In genomic region chr19:960601-960938, GRCh38 we compare ENCODE assay signal across 27 cellular contexts. TPM values are rescaled to one million over a fixed set of nuclear protein-coding genes. Genes with fewer than 3 reads are reported as not detected.
DNase-seq lines count a peak whose midpoint lies in the region; ATAC-seq and TF ChIP-seq lines count a peak whose summit lies in the region.
"Had no signal": no experiment of that assay in that cellular context is flagged by ENCODE, and none has a peak within 500 bp of the region (broad histone marks: within the 10 kb centered on the region; RNA-seq: fewer than 3 reads in every experiment).

No MANE protein-coding gene starts in this region.

- H3K9me3 Mint-ChIP-seq in endodermal cell = no peaks in the 10 kb centered on the region
- H3K9me3 Mint-ChIP-seq in activated T-helper 2 cell treated with anti-CD3 and anti-CD28 coated beads, Interferon-gamma antibody, Interleukin-2, Interleukin-4, amounts not matched to agents 10 μg/mL and 5 μg/mL and 100 μg/mL, durations not matched to agents 14 hours and 24 hours and 36 hours = no peaks in the 10 kb centered on the region

- H3K36me3 Mint-ChIP-seq in endodermal cell (ENCODE audit: low read depth) = peaks cover 55% of the 10 kb centered on the region
- H3K36me3 Mint-ChIP-seq in activated T-helper 2 cell treated with anti-CD3 and anti-CD28 coated beads, Interferon-gamma antibody, Interleukin-2, Interleukin-4, amounts not matched to agents 10 μg/mL and 5 μg/mL and 100 μg/mL, durations not matched to agents 14 hours and 24 hours and 36 hours (ENCODE audit: low read depth) = peaks cover 11% of the 10 kb centered on the region

- H3K4ac ChIP-seq in neuronal stem cell (ENCODE audit: low read length) = no peak overlapping the region

- peak overlapping the region; percentile 80 for H3K23ac ChIP-seq in neuronal stem cell (ENCODE audit: low read depth, low read length, poor library complexity)

- H3K27me3 ChIP-seq in cardiac muscle cell (no peaks in the 10 kb centered on the region), heart left ventricle (no peaks in the 10 kb centered on the region), endodermal cell (ENCODE audit: control insufficient read depth, insufficient read depth, low read length, poor library complexity, severe bottlenecking) (no peaks in the 10 kb centered on the region), neuronal stem cell (ENCODE audit: control insufficient read depth in 3 of 3, insufficient read depth in 3 of 3, low read depth in 1 of 3, low read length in 3 of 3) (no peaks in the 10 kb centered on the region)
- H3K27me3 ChIP-seq: BE2C, MG63, SJSA1 had no signal

- H2BK5ac ChIP-seq in neuronal stem cell (ENCODE audit: low read length) = peak overlapping the region; percentile 93

- H3K27ac ChIP-seq in cardiac muscle cell = peak overlapping the region; percentile 81
- H3K27ac ChIP-seq in heart left ventricle = no peak overlapping the region
- H3K27ac ChIP-seq in endodermal cell (ENCODE audit: low read depth, low read length) = no peak overlapping the region
- H3K27ac ChIP-seq in neuronal stem cell (replicated peaks; ENCODE audit: low read length) = no peak overlapping the region
- H3K27ac ChIP-seq: SJSA1 had no signal

- no peaks in the 10 kb centered on the region for H3K27me3 Mint-ChIP-seq in endodermal cell (ENCODE audit: insufficient read depth)
- no peaks in the 10 kb centered on the region for H3K27me3 Mint-ChIP-seq in activated T-helper 2 cell treated with anti-CD3 and anti-CD28 coated beads, Interferon-gamma antibody, Interleukin-2, Interleukin-4, amounts not matched to agents 10 μg/mL and 5 μg/mL and 100 μg/mL, durations not matched to agents 14 hours and 24 hours and 36 hours (ENCODE audit: low read depth)

- DNase-seq in cardiac muscle cell (ENCODE audit: low read depth in 1 of 2, low spot score in 1 of 2) = no peak
- DNase-seq in heart left ventricle = no peak
- DNase-seq in endodermal cell = no peak
- DNase-seq in neuronal stem cell (ENCODE audit: low spot score) = no peak
- DNase-seq in cerebellar cortex (ENCODE audit: low spot score) = no peak
- no peak for DNase-seq in activated T-helper 2 cell treated with anti-CD3 and anti-CD28 coated beads, Interferon-gamma antibody, Interleukin-2, Interleukin-4, amounts not matched to agents 10 μg/mL and 5 μg/mL and 100 μg/mL, durations not matched to agents 14 hours and 24 hours and 36 hours (ENCODE audit: low spot score)
- DNase-seq: 8988T; ACHN; DMS153; DND-41; KBM-7; MG63; NCI-H1105 treated with DMSO at 0.1 percent for 48 hours; NCI-H1694; NCI-H2029 treated with DMSO at 0.1 percent for 48 hours; NCI-H446 treated with DMSO at 0.1 percent for 48 hours; NCI-H526; NCI-H82; NK-92 treated with Interleukin-12 subunit alpha and Interleukin-12 subunit beta, amount 100 ng/mL, for 24 hours; Right ventricle myocardium superior; RPMI8226 had no signal

- H2BK120ac ChIP-seq in neuronal stem cell (ENCODE audit: low read depth, low read length) = no peak overlapping the region

- H3K9ac ChIP-seq in endodermal cell (ENCODE audit: extremely low read depth, low read length, poor library complexity, severe bottlenecking) = no peak overlapping the region
- peak overlapping the region; percentile 72 for H3K9ac ChIP-seq in neuronal stem cell (ENCODE audit: low read depth, low read length, poor library complexity)

- H3K18ac ChIP-seq in neuronal stem cell (ENCODE audit: low read length) = peak overlapping the region; percentile 92

- H3K4me1 Mint-ChIP-seq in endodermal cell = peaks cover 7% of the 10 kb centered on the region
- peaks cover 7% of the 10 kb centered on the region for H3K4me1 Mint-ChIP-seq in activated T-helper 2 cell treated with anti-CD3 and anti-CD28 coated beads, Interferon-gamma antibody, Interleukin-2, Interleukin-4, amounts not matched to agents 10 μg/mL and 5 μg/mL and 100 μg/mL, durations not matched to agents 14 hours and 24 hours and 36 hours (ENCODE audit: low read depth)

- no peak overlapping the region for H2AFZ ChIP-seq in neuronal stem cell (ENCODE audit: low read length)

- H2BK15ac ChIP-seq in neuronal stem cell (ENCODE audit: low read length) = peak overlapping the region; percentile 67

- 70 to 88% (median 83%) methylated on average over 5 to 8 of the region's 8 CpGs for WGBS in heart left ventricle, 4 donors
- 91 to 96% methylated on average over 8 of the region's 8 CpGs for WGBS in endodermal cell (ENCODE audit: insufficient coverage in 1 of 2, insufficient read length in 1 of 2), 2 experiments
- no CpG with 5 or more reads among the region's 8 CpGs for WGBS in neuronal stem cell (ENCODE audit: extremely low coverage in 2 of 2, insufficient read length in 2 of 2, insufficient replicate concordance in 1 of 2), 2 donors

- ATAC-seq in heart left ventricle (no peak), HG02588 (IDR thresholded peaks at IDR 0.05; ENCODE audit: unreplicated experiment) (no peak)

- H4K91ac ChIP-seq in neuronal stem cell (ENCODE audit: low read depth, low read length, poor library complexity) = peak overlapping the region; percentile 85

- intact Hi-C loops in heart left ventricle (cut with DNase I) = no loop called here
- intact Hi-C loops in activated T-helper 2 cell treated with anti-CD3 and anti-CD28 coated beads, Interferon-gamma antibody, Interleukin-2, Interleukin-4, amounts not matched to agents 10 μg/mL and 5 μg/mL and 100 μg/mL, durations not matched to agents 14 hours and 24 hours and 36 hours (cut with micrococcal nuclease) = no loop called here

- H3K4me2 ChIP-seq in neuronal stem cell (ENCODE audit: insufficient read depth, low read length, poor library complexity, severe bottlenecking) = no peak overlapping the region

- TF ChIP-seq CTCF in cardiac muscle cell (IDR thresholded peaks at IDR 0.05; ENCODE audit: low read depth, low read length) (no peak), heart left ventricle (IDR thresholded peaks at IDR 0.05) (no peak), endodermal cell (conservative IDR thresholded peaks at IDR 0.05) (no peak)

- H3K14ac ChIP-seq in neuronal stem cell (ENCODE audit: low read length) = peak overlapping the region; percentile 71

- TF ChIP-seq POLR2A in heart left ventricle (IDR thresholded peaks at IDR 0.05) = no peak

- H2AK5ac ChIP-seq in neuronal stem cell (ENCODE audit: low read depth, low read length) = peak overlapping the region; percentile 95

- H3K4me3 Mint-ChIP-seq in endodermal cell = no peak overlapping the region
- H3K4me3 Mint-ChIP-seq in activated T-helper 2 cell treated with anti-CD3 and anti-CD28 coated beads, Interferon-gamma antibody, Interleukin-2, Interleukin-4, amounts not matched to agents 10 μg/mL and 5 μg/mL and 100 μg/mL, durations not matched to agents 14 hours and 24 hours and 36 hours (ENCODE audit: low read depth) = no peak overlapping the region
- H3K4me3 Mint-ChIP-seq: CD14-positive monocyte had no signal

- peaks cover 23% of the 10 kb centered on the region for H3K4me1 ChIP-seq in cardiac muscle cell (ENCODE audit: low read depth)
- peaks cover 0 to 3% (median 0%) of the 10 kb centered on the region in 12 donors for H3K4me1 ChIP-seq in heart left ventricle
- H3K4me1 ChIP-seq in endodermal cell (ENCODE audit: control insufficient read depth, insufficient read depth, low read length) = no peaks in the 10 kb centered on the region
- peaks cover 15 to 23% of the 10 kb centered on the region in 2 donors for H3K4me1 ChIP-seq in neuronal stem cell (ENCODE audit: control insufficient read depth in 2 of 2, insufficient read depth in 1 of 2, low read depth in 1 of 2, low read length in 2 of 2)
- H3K4me1 ChIP-seq: SJSA1 had no signal

- H3K4me3 ChIP-seq in cardiac muscle cell (no peak overlapping the region), heart left ventricle (no peak overlapping the region), endodermal cell (ENCODE audit: low read length) (no peak overlapping the region), neuronal stem cell (ENCODE audit: low read length in 2 of 2) (no peak overlapping the region)
- H3K4me3 ChIP-seq: MG63, SJSA1 had no signal

- peak overlapping the region; percentile 30 for H3K27ac Mint-ChIP-seq in endodermal cell
- H3K27ac Mint-ChIP-seq in activated T-helper 2 cell treated with anti-CD3 and anti-CD28 coated beads, Interferon-gamma antibody, Interleukin-2, Interleukin-4, amounts not matched to agents 10 μg/mL and 5 μg/mL and 100 μg/mL, durations not matched to agents 14 hours and 24 hours and 36 hours = no peak overlapping the region

- H3K36me3 ChIP-seq in cardiac muscle cell (peaks cover 12% of the 10 kb centered on the region), heart left ventricle (peaks cover 0 to 29% (median 8%) of the 10 kb centered on the region in 9 donors), endodermal cell (ENCODE audit: control insufficient read depth, insufficient read depth, low read length) (peaks cover 51% of the 10 kb centered on the region), neuronal stem cell (replicated peaks in 1 of 2; ENCODE audit: control insufficient read depth in 2 of 2, insufficient read depth in 2 of 2, low read length in 2 of 2) (peaks cover 41 to 68% of the 10 kb centered on the region in 2 donors)
- H3K36me3 ChIP-seq: MG63 had no signal

- H3K9me3 ChIP-seq in cardiac muscle cell (ENCODE audit: low read depth) = no peaks in the 10 kb centered on the region
- H3K9me3 ChIP-seq in heart left ventricle = no peaks in the 10 kb centered on the region
- peaks cover 9% of the 10 kb centered on the region for H3K9me3 ChIP-seq in endodermal cell (ENCODE audit: control insufficient read depth, low read length)
- H3K9me3 ChIP-seq in neuronal stem cell (replicated peaks in 1 of 2; ENCODE audit: control insufficient read depth in 2 of 2, insufficient read depth in 1 of 2, low read depth in 1 of 2, low read length in 2 of 2) = peaks cover 6 to 15% of the 10 kb centered on the region in 2 donors
- H3K9me3 ChIP-seq: BE2C, MG63 had no signal

- H4K8ac ChIP-seq in neuronal stem cell (ENCODE audit: low read depth, low read length) = no peak overlapping the region

- H3K79me1 ChIP-seq in neuronal stem cell (ENCODE audit: low read depth, low read length) = peaks cover 21% of the 10 kb centered on the region

- H2BK12ac ChIP-seq in neuronal stem cell (ENCODE audit: low read length) = no peak overlapping the region

RNA-seq across cellular contexts. Expression of gene WDR18, which starts 23.6 kb away (rescaled TPM):
- total RNA-seq in cardiac muscle cell = 136 and 143 TPM in 2 replicates
- polyA plus RNA-seq in cardiac muscle cell = 241 and 262 TPM in 2 replicates
- total RNA-seq in heart left ventricle = 10 to 100 TPM; 15.6 to 36.3 (median 19.2) TPM
- 10 to 100 TPM; 31.9 to 34.5 TPM for polyA plus RNA-seq in heart left ventricle
- total RNA-seq in endodermal cell = 10 to 100 TPM; 68.6 to 85.6 TPM
- polyA plus RNA-seq in endodermal cell (2013, experiment 1 of 2) = 59.4 TPM
- polyA plus RNA-seq in endodermal cell (2013, experiment 2 of 2) = 62.7 TPM
- 42.0 TPM for polyA plus RNA-seq in neuronal stem cell (2013, experiment 1 of 2)
- polyA plus RNA-seq in neuronal stem cell (2013, experiment 2 of 2) = 41.4 TPM
- 88.6 and 94.9 TPM in 2 replicates for total RNA-seq in activated T-helper 2 cell treated with anti-CD3 and anti-CD28 coated beads, Interferon-gamma antibody, Interleukin-2, Interleukin-4, amounts not matched to agents 10 μg/mL and 5 μg/mL and 100 μg/mL, durations not matched to agents 14 hours and 24 hours and 36 hours

RNA-seq across cellular contexts. Expression of gene ARID3A, which starts 34.7 kb away (rescaled TPM):
- total RNA-seq in cardiac muscle cell (59.7 and 62.3 TPM in 2 replicates), heart left ventricle (10 to 100 TPM in 1 of 9 donors, 1 to 10 TPM in 8; 1.9 to 15.7 (median 5.8) TPM), endodermal cell (100 to 1,000 TPM; 121 to 124 TPM)
- polyA plus RNA-seq in cardiac muscle cell (39.1 and 48.7 TPM in 2 replicates), heart left ventricle (1 to 10 TPM; 3.9 to 5.9 TPM)
- 40.4 TPM for polyA plus RNA-seq in endodermal cell (2013, experiment 1 of 2)
- 41.7 TPM for polyA plus RNA-seq in endodermal cell (2013, experiment 2 of 2)
- 61.6 TPM for polyA plus RNA-seq in neuronal stem cell (2013, experiment 1 of 2)
- polyA plus RNA-seq in neuronal stem cell (2013, experiment 2 of 2) = 65.4 TPM
- 42.0 and 42.6 TPM in 2 replicates for total RNA-seq in activated T-helper 2 cell treated with anti-CD3 and anti-CD28 coated beads, Interferon-gamma antibody, Interleukin-2, Interleukin-4, amounts not matched to agents 10 μg/mL and 5 μg/mL and 100 μg/mL, durations not matched to agents 14 hours and 24 hours and 36 hours

RNA-seq across cellular contexts. Expression of gene GRIN3B, which starts 39.6 kb away (rescaled TPM):
- 5.4 and 8.5 TPM in 2 replicates for total RNA-seq in cardiac muscle cell
- polyA plus RNA-seq in cardiac muscle cell = 3.0 and 4.9 TPM in 2 replicates
- under 1 TPM in 2 of 9 donors, not detected in 7; 0.09 to 0.51 TPM for total RNA-seq in heart left ventricle
- under 1 TPM in 1 of 2 donors, not detected in 1; 0.01 TPM for polyA plus RNA-seq in heart left ventricle
- 1 to 10 TPM; 2.0 TPM for total RNA-seq in endodermal cell
- 0.85 TPM for polyA plus RNA-seq in endodermal cell (2013, experiment 1 of 2)
- 0.50 TPM for polyA plus RNA-seq in endodermal cell (2013, experiment 2 of 2)
- 4.2 TPM for polyA plus RNA-seq in neuronal stem cell (2013, experiment 1 of 2)
- polyA plus RNA-seq in neuronal stem cell (2013, experiment 2 of 2) = 3.9 TPM
- total RNA-seq in activated T-helper 2 cell treated with anti-CD3 and anti-CD28 coated beads, Interferon-gamma antibody, Interleukin-2, Interleukin-4, amounts not matched to agents 10 μg/mL and 5 μg/mL and 100 μg/mL, durations not matched to agents 14 hours and 24 hours and 36 hours = 0.11 TPM in 1 of 2 replicates, not detected in the other
- total RNA-seq: HT1080, Right ventricle myocardium superior, SJSA1 had no signal

RNA-seq across cellular contexts. Expression of gene KISS1R, which starts 43.4 kb away (rescaled TPM):
- total RNA-seq in cardiac muscle cell (0.46 and 1.2 TPM in 2 replicates), heart left ventricle (not detected), endodermal cell (under 1 TPM in 1 of 2 donors, not detected in 1; 0.73 TPM)
- polyA plus RNA-seq in cardiac muscle cell (1.9 and 3.2 TPM in 2 replicates), heart left ventricle (not detected)
- 1.3 TPM for polyA plus RNA-seq in endodermal cell (2013, experiment 1 of 2)
- 0.70 TPM for polyA plus RNA-seq in endodermal cell (2013, experiment 2 of 2)
- polyA plus RNA-seq in neuronal stem cell (2013, experiment 1 of 2) = 0.29 TPM
- 0.39 TPM for polyA plus RNA-seq in neuronal stem cell (2013, experiment 2 of 2)
- 7.1 and 8.0 TPM in 2 replicates for total RNA-seq in activated T-helper 2 cell treated with anti-CD3 and anti-CD28 coated beads, Interferon-gamma antibody, Interleukin-2, Interleukin-4, amounts not matched to agents 10 μg/mL and 5 μg/mL and 100 μg/mL, durations not matched to agents 14 hours and 24 hours and 36 hours
- total RNA-seq: HT1080, LHCN-M2, Right ventricle myocardium superior, SJSA1 had no signal
- polyA plus RNA-seq: CD14-positive monocyte had no signal

RNA-seq across cellular contexts. Expression of gene R3HDM4, which starts 47.6 kb away (rescaled TPM):
- total RNA-seq in cardiac muscle cell (60.3 and 66.2 TPM in 2 replicates), heart left ventricle (10 to 100 TPM; 17.1 to 35.5 (median 23.8) TPM), endodermal cell (10 to 100 TPM; 61.1 to 64.7 TPM)
- polyA plus RNA-seq in cardiac muscle cell (82.1 and 86.7 TPM in 2 replicates), heart left ventricle (10 to 100 TPM; 30.4 to 47.1 TPM)
- polyA plus RNA-seq in endodermal cell (2013, experiment 1 of 2) = 54.6 TPM
- 56.9 TPM for polyA plus RNA-seq in endodermal cell (2013, experiment 2 of 2)
- 52.8 TPM for polyA plus RNA-seq in neuronal stem cell (2013, experiment 1 of 2)
- 52.4 TPM for polyA plus RNA-seq in neuronal stem cell (2013, experiment 2 of 2)
- total RNA-seq in activated T-helper 2 cell treated with anti-CD3 and anti-CD28 coated beads, Interferon-gamma antibody, Interleukin-2, Interleukin-4, amounts not matched to agents 10 μg/mL and 5 μg/mL and 100 μg/mL, durations not matched to agents 14 hours and 24 hours and 36 hours = 77.1 and 83.3 TPM in 2 replicates
